ENCODE assay signal across 17 cellular contexts in genomic region chr15:32763295-32763694, GRCh38.
"Had no signal": no experiment of that assay in that cellular context is flagged by ENCODE, and none has a peak within 500 bp of the region (broad histone marks: within the 10 kb centered on the region; RNA-seq: fewer than 3 reads in every experiment).

No MANE protein-coding gene starts in this region.

- H3K27ac Mint-ChIP-seq: activated naive CD4-positive, alpha-beta T cell treated with anti-CD3 and anti-CD28 coated beads, Interleukin-2, amount 50 U/mL, for 24 hours; activated T-helper 17 cell treated with anti-CD3 and anti-CD28 coated beads, Interleukin-2, amount 50 U/mL, for 72 hours; nephron progenitor cell; stimulated activated naive CD8-positive, alpha-beta T cell treated with anti-CD3 and anti-CD28 coated beads, Interleukin-15, Interleukin-2, amounts not matched to agents 100 ng/mL and 50 ng/mL, for 24 hours had no signal

- DNase-seq: activated CD4-positive, alpha-beta T cell treated with anti-CD3 and anti-CD28 coated beads, Interleukin-2, amount 50 U/mL, for 1 hour; activated T-cell treated with anti-CD3 and anti-CD28 coated beads for 4 hours; body of pancreas; cortex of kidney; effector memory CD4-positive, alpha-beta T cell; erythroblast; left ventricle myocardium superior; mesendoderm; nephron progenitor cell; stimulated activated CD4-positive, alpha-beta T cell treated with anti-CD3 and anti-CD28 coated beads, Interleukin-2, amount 100 ng/mL, for 24 hours; upper lobe of left lung had no signal

- H3K27me3 ChIP-seq: body of pancreas, hepatocyte, upper lobe of left lung had no signal

- H3K9me3 ChIP-seq: body of pancreas, upper lobe of left lung had no signal

- H2AFZ ChIP-seq: hepatocyte had no signal

- H3K36me3 Mint-ChIP-seq: activated naive CD4-positive, alpha-beta T cell treated with anti-CD3 and anti-CD28 coated beads, Interleukin-2, amount 50 U/mL, for 24 hours had no signal

- H3K36me3 ChIP-seq: upper lobe of left lung had no signal

- ATAC-seq: activated T-helper 17 cell treated with anti-CD3 and anti-CD28 coated beads, Interleukin-2, amount 50 U/mL, for 72 hours; body of pancreas; left ventricle myocardium superior; sciatic nerve had no signal

- H3K4me2 ChIP-seq: hepatocyte had no signal

- H3K27ac ChIP-seq: body of pancreas, hepatocyte, upper lobe of left lung had no signal

- H3K79me2 ChIP-seq: hepatocyte had no signal

- H3K4me3 ChIP-seq: body of pancreas, hepatocyte, upper lobe of left lung had no signal

- H3K9me3 Mint-ChIP-seq: activated naive CD4-positive, alpha-beta T cell treated with anti-CD3 and anti-CD28 coated beads, Interleukin-2, amount 50 U/mL, for 24 hours; activated T-helper 17 cell treated with anti-CD3 and anti-CD28 coated beads, Interleukin-2, amount 50 U/mL, for 72 hours; central memory CD8-positive, alpha-beta T cell; stimulated activated naive CD8-positive, alpha-beta T cell treated with anti-CD3 and anti-CD28 coated beads, Interleukin-15, Interleukin-2, amounts not matched to agents 100 ng/mL and 50 ng/mL, for 24 hours had no signal

- H3K4me1 ChIP-seq: body of pancreas, upper lobe of left lung had no signal

- H3K4me3 Mint-ChIP-seq: activated naive CD4-positive, alpha-beta T cell treated with anti-CD3 and anti-CD28 coated beads, Interleukin-2, amount 50 U/mL, for 24 hours; activated T-helper 17 cell treated with anti-CD3 and anti-CD28 coated beads, Interleukin-2, amount 50 U/mL, for 72 hours; central memory CD8-positive, alpha-beta T cell; nephron progenitor cell; stimulated activated naive CD8-positive, alpha-beta T cell treated with anti-CD3 and anti-CD28 coated beads, Interleukin-15, Interleukin-2, amounts not matched to agents 100 ng/mL and 50 ng/mL, for 24 hours had no signal

- H3K4me1 Mint-ChIP-seq: activated naive CD4-positive, alpha-beta T cell treated with anti-CD3 and anti-CD28 coated beads, Interleukin-2, amount 50 U/mL, for 24 hours; activated T-helper 17 cell treated with anti-CD3 and anti-CD28 coated beads, Interleukin-2, amount 50 U/mL, for 72 hours; central memory CD8-positive, alpha-beta T cell; nephron progenitor cell had no signal
